In the genomic region with DNA sequence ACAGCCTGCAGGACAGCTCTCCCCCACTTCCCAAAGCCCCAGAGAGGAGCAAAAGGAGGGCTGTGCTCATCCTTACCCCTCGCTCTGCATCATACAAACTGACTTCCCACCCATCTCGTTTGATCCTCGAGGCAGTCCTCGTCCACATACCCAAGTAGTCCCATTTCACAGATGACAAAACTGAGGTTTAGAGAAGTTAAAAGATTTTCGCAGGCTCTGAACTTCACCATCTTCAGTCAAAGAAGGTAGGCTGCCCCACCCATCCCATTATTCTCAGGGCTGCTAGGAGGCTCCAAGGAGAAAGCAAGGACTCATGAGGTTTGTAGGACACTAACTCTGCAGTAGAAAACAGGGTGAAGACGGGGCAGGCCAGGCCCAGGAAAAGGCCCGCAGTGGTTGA, we compare ENCODE assay signal across 18 cellular contexts.
DNase-seq lines count a peak whose midpoint lies in the region; ATAC-seq and TF ChIP-seq lines count a peak whose summit lies in the region.
"Had no signal": no experiment of that assay in that cellular context is flagged by ENCODE, and none has a peak within 500 bp of the region (broad histone marks: within the 10 kb centered on the region; RNA-seq: fewer than 3 reads in every experiment).

No MANE protein-coding gene starts in this region.

- no peak for TF ChIP-seq POLR2A in HCT116 (IDR thresholded peaks at IDR 0.05; ENCODE audit: borderline replicate concordance, extremely low read depth, insufficient read depth, insufficient read length)

- H4K8ac ChIP-seq in neuronal stem cell (ENCODE audit: low read depth, low read length) = no peak overlapping the region

- no peak for TF ChIP-seq RAD21 in HCT116 (IDR thresholded peaks at IDR 0.05; ENCODE audit: low read depth)

- H2BK15ac ChIP-seq in neuronal stem cell (ENCODE audit: low read length) = peak overlapping the region; percentile 98

- no peak overlapping the region for H2BK5ac ChIP-seq in neuronal stem cell (ENCODE audit: low read length)

- RAD21 ChIA-PET in HCT116 (lab: Charles Lee; ENCODE audit: low non-redundant PET in 1 of 2, low total read pairs in 2 of 2, uncharacterized antibody in 2 of 2, unreplicated experiment in 2 of 2) = no interaction called here

- H3K27me3 ChIP-seq in CD4-positive, alpha-beta T cell (ENCODE audit: control insufficient read depth, insufficient read depth, low read length) = no peaks in the 10 kb centered on the region
- H3K27me3 ChIP-seq in HCT116 (ENCODE audit: insufficient read depth, low read length) = no peaks in the 10 kb centered on the region
- peaks cover 0 to 5% (median 0%) of the 10 kb centered on the region in 3 experiments for H3K27me3 ChIP-seq in neuronal stem cell (ENCODE audit: control insufficient read depth in 3 of 3, insufficient read depth in 3 of 3, low read depth in 1 of 3, low read length in 3 of 3)
- H3K27me3 ChIP-seq: BLaER1 treated with 17β-estradiol and CSF1 and Interleukin-3, amounts not matched to agents 10 nM and 100 nM; Peyer's patch had no signal

- H3K36me3 ChIP-seq in HCT116 (ENCODE audit: control insufficient read depth in 1 of 2, insufficient read depth in 2 of 2, low read length in 2 of 2) (no peaks in the 10 kb centered on the region), neuronal stem cell (replicated peaks in 1 of 2; ENCODE audit: control insufficient read depth in 2 of 2, insufficient read depth in 2 of 2, low read length in 2 of 2) (no peaks in the 10 kb centered on the region)
- H3K36me3 ChIP-seq: BLaER1 treated with 17β-estradiol and CSF1 and Interleukin-3, amounts not matched to agents 10 nM and 100 nM; Peyer's patch had no signal

- peaks cover 9% of the 10 kb centered on the region for H3K4me1 Mint-ChIP-seq in CD4-positive, alpha-beta T cell (ENCODE audit: low read depth)
- peaks cover 39% of the 10 kb centered on the region for H3K4me1 Mint-ChIP-seq in dendritic cell treated with granulocyte-macrophage colony-stimulating factor and Interleukin-4, amounts not matched to agents 40 ng/mL and 50 ng/mL, for 4 days (ENCODE audit: low read depth)

- H3K23ac ChIP-seq in neuronal stem cell (ENCODE audit: low read depth, low read length, poor library complexity) = no peak overlapping the region

- peak overlapping the region; percentile 13 for H3K18ac ChIP-seq in neuronal stem cell (ENCODE audit: low read length)

- intact Hi-C loops in CD4-positive, alpha-beta T cell (cut with DNase I, micrococcal nuclease) = no loop called here
- intact Hi-C loops in HCT116 (cut with micrococcal nuclease) = no loop called here
- intact Hi-C loops in dendritic cell treated with granulocyte-macrophage colony-stimulating factor and Interleukin-4, amounts not matched to agents 40 ng/mL and 50 ng/mL, for 4 days (cut with micrococcal nuclease) = no loop called here

- H3K9ac ChIP-seq in HCT116 (ENCODE audit: low read length) (no peak overlapping the region), neuronal stem cell (ENCODE audit: low read depth, low read length, poor library complexity) (peak overlapping the region; percentile 66)
- H3K9ac ChIP-seq: KMS-11 had no signal

- H3K4me3 ChIP-seq in HCT116 (replicated peaks in 1 of 2; ENCODE audit: low read depth in 1 of 2, low read length in 2 of 2) (no peak overlapping the region), neuronal stem cell (ENCODE audit: low read length in 2 of 2) (no peak overlapping the region)

- no peaks in the 10 kb centered on the region for H3K9me2 ChIP-seq in HCT116 (ENCODE audit: insufficient read depth)

- peak overlapping the region; percentile 59 for H3K14ac ChIP-seq in neuronal stem cell (ENCODE audit: low read length)

- H3K4me1 ChIP-seq in HCT116 (ENCODE audit: control insufficient read depth in 1 of 2, insufficient read depth in 2 of 2, low read length in 2 of 2) (peaks cover 7 to 15% of the 10 kb centered on the region in 2 experiments; a peak in 3 of 4 replicates), neuronal stem cell (ENCODE audit: control insufficient read depth in 2 of 2, insufficient read depth in 1 of 2, low read depth in 1 of 2, low read length in 2 of 2) (peaks cover 3 to 8% of the 10 kb centered on the region in 2 donors)

- no peaks in the 10 kb centered on the region for H3K79me2 ChIP-seq in HCT116 (ENCODE audit: insufficient read depth, low read length)

- 0 out of 2 replicates have a peak overlapping the region, but pooled peaks have one; percentile 89 for H3K4me2 ChIP-seq in HCT116 (ENCODE audit: low read length)
- no peak overlapping the region for H3K4me2 ChIP-seq in neuronal stem cell (ENCODE audit: insufficient read depth, low read length, poor library complexity, severe bottlenecking)
- H3K4me2 ChIP-seq: KMS-11 had no signal

- no peak overlapping the region for H2AK5ac ChIP-seq in neuronal stem cell (ENCODE audit: low read depth, low read length)

- no peak overlapping the region for H3K27ac ChIP-seq in CD4-positive, alpha-beta T cell (ENCODE audit: low read depth, low read length)
- H3K27ac ChIP-seq in HCT116 (ENCODE audit: low read depth, low read length) (no peak overlapping the region), neuronal stem cell (replicated peaks; ENCODE audit: low read length) (no peak overlapping the region)
- H3K27ac ChIP-seq: BLaER1 treated with 17β-estradiol and CSF1 and Interleukin-3, amounts not matched to agents 10 nM and 100 nM; HL-60; KMS-11; Peyer's patch had no signal

- no peaks in the 10 kb centered on the region for H3K36me3 Mint-ChIP-seq in CD4-positive, alpha-beta T cell (ENCODE audit: low read depth)
- H3K36me3 Mint-ChIP-seq in dendritic cell treated with granulocyte-macrophage colony-stimulating factor and Interleukin-4, amounts not matched to agents 40 ng/mL and 50 ng/mL, for 4 days (ENCODE audit: low read depth) = no peaks in the 10 kb centered on the region
- H3K36me3 Mint-ChIP-seq: CD8-positive, alpha-beta memory T cell had no signal

- no peaks in the 10 kb centered on the region for H3K27me3 Mint-ChIP-seq in CD4-positive, alpha-beta T cell
- H3K27me3 Mint-ChIP-seq in dendritic cell treated with granulocyte-macrophage colony-stimulating factor and Interleukin-4, amounts not matched to agents 40 ng/mL and 50 ng/mL, for 4 days = peaks cover 14% of the 10 kb centered on the region

- no peak for DNase-seq in CD4-positive, alpha-beta T cell
- DNase-seq in HCT116 (ENCODE audit: low read depth, low spot score) = no peak
- no peak for DNase-seq in neuronal stem cell (ENCODE audit: low spot score)
- DNase-seq in nucleus accumbens (lab: John Stamatoyannopoulos, UW) = no peak
- DNase-seq: ACHN; CD8-positive, alpha-beta memory T cell; NCI-H1105; NCI-H146; NCI-H2029 treated with DMSO at 0.1 percent for 48 hours; NCI-H524 treated with DMSO at 0.1 percent for 48 hours; NCI-H82; Peyer's patch had no signal

- peak overlapping the region; percentile 54 for H3K4me3 Mint-ChIP-seq in CD4-positive, alpha-beta T cell
- no peak overlapping the region for H3K4me3 Mint-ChIP-seq in dendritic cell treated with granulocyte-macrophage colony-stimulating factor and Interleukin-4, amounts not matched to agents 40 ng/mL and 50 ng/mL, for 4 days

- CTCF ChIA-PET in CD4-positive, alpha-beta T cell (lab: Charles Lee) = no interaction called here
- CTCF ChIA-PET in HCT116 (lab: Charles Lee) = interaction anchor here (2.2 to 6.6 kb wide), 3 partner anchors 13 to 158 kb away, joined by 5 to 107 read pairs (median 5); no protein-coding TSS in a partner anchor

- no peak overlapping the region for H2BK12ac ChIP-seq in neuronal stem cell (ENCODE audit: low read length)

- no peak overlapping the region for H2BK120ac ChIP-seq in neuronal stem cell (ENCODE audit: low read depth, low read length)

- H2AFZ ChIP-seq in HCT116 (ENCODE audit: low read depth, low read length, poor library complexity, severe bottlenecking) = no peak overlapping the region
- H2AFZ ChIP-seq in neuronal stem cell (ENCODE audit: low read length) = no peak overlapping the region

- H3K4ac ChIP-seq in neuronal stem cell (ENCODE audit: low read length) = no peak overlapping the region

- no peaks in the 10 kb centered on the region for H3K9me3 Mint-ChIP-seq in CD4-positive, alpha-beta T cell
- no peaks in the 10 kb centered on the region for H3K9me3 Mint-ChIP-seq in dendritic cell treated with granulocyte-macrophage colony-stimulating factor and Interleukin-4, amounts not matched to agents 40 ng/mL and 50 ng/mL, for 4 days
- H3K9me3 Mint-ChIP-seq: CD8-positive, alpha-beta memory T cell had no signal

- no CpG with 5 or more reads among the region's 7 CpGs for WGBS in neuronal stem cell (ENCODE audit: extremely low coverage in 2 of 2, insufficient read length in 2 of 2, insufficient replicate concordance in 1 of 2), 2 donors

- no peak overlapping the region for H4K91ac ChIP-seq in neuronal stem cell (ENCODE audit: low read depth, low read length, poor library complexity)

- H3K79me1 ChIP-seq in neuronal stem cell (ENCODE audit: low read depth, low read length) = no peaks in the 10 kb centered on the region

- H4K20me1 ChIP-seq in HCT116 (ENCODE audit: insufficient read depth) = no peaks in the 10 kb centered on the region

- BruUV-seq in HCT116 (replicated peaks; lab: Mats Ljungman, UMichigan) = no TSS peak

- ATAC-seq in CD4-positive, alpha-beta T cell (ENCODE audit: poor library complexity) = no peak
- ATAC-seq in HCT116 (no peak), GM18867 (IDR thresholded peaks at IDR 0.05; ENCODE audit: unreplicated experiment) (no peak), HG02642 (IDR thresholded peaks at IDR 0.05; ENCODE audit: poor library complexity, unreplicated experiment) (no peak)

- POLR2A ChIA-PET in CD4-positive, alpha-beta T cell (lab: Charles Lee) = interaction anchor here (1.3 kb wide), 1 partner anchor 172 kb away, joined by 3 read pairs; no protein-coding TSS in a partner anchor
- POLR2A ChIA-PET in HCT116 (lab: Charles Lee) = no interaction called here

- H3K27ac Mint-ChIP-seq in CD4-positive, alpha-beta T cell = no peak overlapping the region
- H3K27ac Mint-ChIP-seq in dendritic cell treated with granulocyte-macrophage colony-stimulating factor and Interleukin-4, amounts not matched to agents 40 ng/mL and 50 ng/mL, for 4 days = peak overlapping the region; percentile 62

- no peaks in the 10 kb centered on the region for H3K9me3 ChIP-seq in CD4-positive, alpha-beta T cell (ENCODE audit: control insufficient read depth, low read length)
- H3K9me3 ChIP-seq in HCT116 (ENCODE audit: control insufficient read depth in 1 of 2, insufficient read depth in 1 of 2, low read depth in 1 of 2, low read length in 2 of 2) (no peaks in the 10 kb centered on the region), neuronal stem cell (replicated peaks in 1 of 2; ENCODE audit: control insufficient read depth in 2 of 2, insufficient read depth in 1 of 2, low read depth in 1 of 2, low read length in 2 of 2) (no peaks in the 10 kb centered on the region)
- H3K9me3 ChIP-seq: BLaER1 treated with 17β-estradiol and CSF1 and Interleukin-3, amounts not matched to agents 10 nM and 100 nM; Peyer's patch had no signal

- no peak for TF ChIP-seq CTCF in CD4-positive, alpha-beta T cell (IDR thresholded peaks at IDR 0.05)
- no peak for TF ChIP-seq CTCF in HCT116 (IDR thresholded peaks at IDR 0.05 in 2 of 3, conservative IDR thresholded peaks at IDR 0.05 in 1 of 3; ENCODE audit: borderline replicate concordance in 1 of 3, insufficient read depth in 1 of 3, low read depth in 2 of 3, low read length in 2 of 3)

TF ChIP-seq in HCT116, 20 proteins besides CTCF, POLR2A, EP300 and RAD21 (continues in another document):
- no peak for TF ChIP-seq ZNF274 (IDR thresholded peaks at IDR 0.05; ENCODE audit: low read depth, low read length)
